In genomic region chr3:46293035-46293724, GRCh38 we compare ENCODE assay signal across 13 cellular contexts. TPM values are rescaled to one million over a fixed set of nuclear protein-coding genes. Genes with fewer than 3 reads are reported as not detected.
DNase-seq lines count a peak whose midpoint lies in the region; ATAC-seq and TF ChIP-seq lines count a peak whose summit lies in the region.
"Had no signal": no experiment of that assay in that cellular context is flagged by ENCODE, and none has a peak within 500 bp of the region (broad histone marks: within the 10 kb centered on the region; RNA-seq: fewer than 3 reads in every experiment).

No MANE protein-coding gene starts in this region.

- CTCF ChIA-PET in activated naive CD4-positive, alpha-beta T cell treated with anti-CD3 and anti-CD28 coated beads, Interleukin-2, amount 10 ng/mL, durations not matched to agents 7 days and 5 days (lab: Charles Lee): interaction anchor here (0.7 to 5.6 kb wide), 7 partner anchors 17 to 85 kb away, joined by 3 to 55 read pairs (median 5); partner anchors contain the start of genes CCR2 and CCR5
- CTCF ChIA-PET in activated naive CD4-positive, alpha-beta T cell treated with anti-CD3 and anti-CD28 coated beads for 36 hours (lab: Charles Lee): interaction anchor here (0.9 to 1.4 kb wide), 5 partner anchors 8 to 81 kb away, joined by 3 to 6 read pairs (median 3); partner anchors contain the start of gene CCR5

- H3K4me1 Mint-ChIP-seq in activated naive CD4-positive, alpha-beta T cell treated with anti-CD3 and anti-CD28 coated beads, Interleukin-2, amount 10 ng/mL, durations not matched to agents 7 days and 5 days: peaks cover 74% of the 10 kb centered on the region
- H3K4me1 Mint-ChIP-seq in activated naive CD4-positive, alpha-beta T cell treated with anti-CD3 and anti-CD28 coated beads for 36 hours (ENCODE audit: low read depth): peaks cover 40% of the 10 kb centered on the region
- H3K4me1 Mint-ChIP-seq in activated naive CD8-positive, alpha-beta T cell (ENCODE audit: low read depth): peaks cover 32% of the 10 kb centered on the region
- peaks cover 39% of the 10 kb centered on the region for H3K4me1 Mint-ChIP-seq in stimulated activated memory B cell treated with anti-CD40 and anti-IgM and Interleukin-4, amounts not matched to agents 10 μg/mL and 1 μg/mL and 100 μg/mL, for 72 hours
- peaks cover 68% of the 10 kb centered on the region for H3K4me1 Mint-ChIP-seq in CD14-positive monocyte

- no peak for DNase-seq in activated naive CD4-positive, alpha-beta T cell treated with anti-CD3 and anti-CD28 coated beads, Interleukin-2, amount 10 ng/mL, durations not matched to agents 7 days and 5 days
- DNase-seq in activated naive CD4-positive, alpha-beta T cell treated with anti-CD3 and anti-CD28 coated beads for 36 hours: no peak
- DNase-seq in NOMO-1 treated with DMSO at 0.1 percent for 48 hours (lab: John Stamatoyannopoulos, UW; ENCODE audit: unreplicated experiment): peak; percentile 29
- DNase-seq in amniotic stem cell (lab: John Stamatoyannopoulos, UW): no peak
- no peak for DNase-seq in CD14-positive monocyte (ENCODE audit: low spot score)
- no peak for DNase-seq in left ventricle myocardium superior
- DNase-seq: central memory CD4-positive, alpha-beta T cell had no signal

- TF ChIP-seq CTCF in CD14-positive monocyte (IDR thresholded peaks at IDR 0.05): no peak

- peak overlapping the region; percentile 81 for H3K27ac Mint-ChIP-seq in activated naive CD4-positive, alpha-beta T cell treated with anti-CD3 and anti-CD28 coated beads, Interleukin-2, amount 10 ng/mL, durations not matched to agents 7 days and 5 days
- H3K27ac Mint-ChIP-seq in activated naive CD4-positive, alpha-beta T cell treated with anti-CD3 and anti-CD28 coated beads for 36 hours: no peak overlapping the region
- H3K27ac Mint-ChIP-seq in activated naive CD8-positive, alpha-beta T cell: peak overlapping the region; percentile 91
- peak overlapping the region; percentile 77 for H3K27ac Mint-ChIP-seq in stimulated activated memory B cell treated with anti-CD40 and anti-IgM and Interleukin-4, amounts not matched to agents 10 μg/mL and 1 μg/mL and 100 μg/mL, for 72 hours
- peak overlapping the region in 2 of 7 donors; percentile 2 to 15 for H3K27ac Mint-ChIP-seq in CD14-positive monocyte

- intact Hi-C loops in activated naive CD4-positive, alpha-beta T cell treated with anti-CD3 and anti-CD28 coated beads for 36 hours (cut with micrococcal nuclease): loop anchor here (5.0 kb wide), 2 partner anchors 331 to 626 kb away; no protein-coding TSS in a partner anchor
- intact Hi-C loops in CD14-positive monocyte (cut with micrococcal nuclease) (no loop called here), left ventricle myocardium superior (cut with micrococcal nuclease) (loop anchor here (10.0 kb wide), 1 partner anchor 72 kb away; no protein-coding TSS in a partner anchor)

- no peak for ATAC-seq in stimulated activated memory B cell treated with anti-CD40 and anti-IgM and Interleukin-4, amounts not matched to agents 10 μg/mL and 1 μg/mL and 100 μg/mL, for 72 hours
- no peak for ATAC-seq in left ventricle myocardium superior

- peaks cover 14% of the 10 kb centered on the region for H3K36me3 Mint-ChIP-seq in activated naive CD4-positive, alpha-beta T cell treated with anti-CD3 and anti-CD28 coated beads, Interleukin-2, amount 10 ng/mL, durations not matched to agents 7 days and 5 days
- no peaks in the 10 kb centered on the region for H3K36me3 Mint-ChIP-seq in activated naive CD4-positive, alpha-beta T cell treated with anti-CD3 and anti-CD28 coated beads for 36 hours (ENCODE audit: low read depth)
- no peaks in the 10 kb centered on the region for H3K36me3 Mint-ChIP-seq in activated naive CD8-positive, alpha-beta T cell
- H3K36me3 Mint-ChIP-seq in stimulated activated memory B cell treated with anti-CD40 and anti-IgM and Interleukin-4, amounts not matched to agents 10 μg/mL and 1 μg/mL and 100 μg/mL, for 72 hours: no peaks in the 10 kb centered on the region
- H3K36me3 Mint-ChIP-seq in CD14-positive monocyte: peaks cover 3 to 4% of the 10 kb centered on the region in 2 donors

- no peaks in the 10 kb centered on the region for H3K9me3 Mint-ChIP-seq in activated naive CD4-positive, alpha-beta T cell treated with anti-CD3 and anti-CD28 coated beads, Interleukin-2, amount 10 ng/mL, durations not matched to agents 7 days and 5 days
- no peaks in the 10 kb centered on the region for H3K9me3 Mint-ChIP-seq in activated naive CD4-positive, alpha-beta T cell treated with anti-CD3 and anti-CD28 coated beads for 36 hours
- H3K9me3 Mint-ChIP-seq in activated naive CD8-positive, alpha-beta T cell (ENCODE audit: low read depth): no peaks in the 10 kb centered on the region
- no peaks in the 10 kb centered on the region for H3K9me3 Mint-ChIP-seq in stimulated activated memory B cell treated with anti-CD40 and anti-IgM and Interleukin-4, amounts not matched to agents 10 μg/mL and 1 μg/mL and 100 μg/mL, for 72 hours
- peaks cover 0 to 3% (median 0%) of the 10 kb centered on the region in 7 donors for H3K9me3 Mint-ChIP-seq in CD14-positive monocyte

- H3K4me3 Mint-ChIP-seq in activated naive CD4-positive, alpha-beta T cell treated with anti-CD3 and anti-CD28 coated beads, Interleukin-2, amount 10 ng/mL, durations not matched to agents 7 days and 5 days: no peak overlapping the region
- H3K4me3 Mint-ChIP-seq in activated naive CD4-positive, alpha-beta T cell treated with anti-CD3 and anti-CD28 coated beads for 36 hours: no peak overlapping the region
- H3K4me3 Mint-ChIP-seq in activated naive CD8-positive, alpha-beta T cell: no peak overlapping the region
- no peak overlapping the region for H3K4me3 Mint-ChIP-seq in stimulated activated memory B cell treated with anti-CD40 and anti-IgM and Interleukin-4, amounts not matched to agents 10 μg/mL and 1 μg/mL and 100 μg/mL, for 72 hours
- H3K4me3 Mint-ChIP-seq in CD14-positive monocyte: no peak overlapping the region

- H3K27me3 Mint-ChIP-seq in activated naive CD4-positive, alpha-beta T cell treated with anti-CD3 and anti-CD28 coated beads, Interleukin-2, amount 10 ng/mL, durations not matched to agents 7 days and 5 days: no peaks in the 10 kb centered on the region
- peaks cover 18% of the 10 kb centered on the region for H3K27me3 Mint-ChIP-seq in activated naive CD4-positive, alpha-beta T cell treated with anti-CD3 and anti-CD28 coated beads for 36 hours (ENCODE audit: low read depth)
- H3K27me3 Mint-ChIP-seq in activated naive CD8-positive, alpha-beta T cell: no peaks in the 10 kb centered on the region
- H3K27me3 Mint-ChIP-seq in stimulated activated memory B cell treated with anti-CD40 and anti-IgM and Interleukin-4, amounts not matched to agents 10 μg/mL and 1 μg/mL and 100 μg/mL, for 72 hours: no peaks in the 10 kb centered on the region
- H3K27me3 Mint-ChIP-seq in CD14-positive monocyte (ENCODE audit: low read depth in 3 of 3): peaks cover 0 to 5% (median 1%) of the 10 kb centered on the region in 3 donors

RNA-seq across cellular contexts. Expression of gene CCR3, which starts 50.9 kb away (rescaled TPM):
- not detected for total RNA-seq in activated naive CD4-positive, alpha-beta T cell treated with anti-CD3 and anti-CD28 coated beads for 36 hours
- polyA plus RNA-seq in CD14-positive monocyte: under 1 TPM; 0.38 to 0.74 TPM
- total RNA-seq in left ventricle myocardium superior: not detected
- total RNA-seq: glomerular endothelial cell, kidney epithelial cell, mucosa of gallbladder, prostate gland had no signal

Comparison
In these comparisons a context has a peak if more than half of its experiments do, and no peak if none do; other contexts are left out.
1. intact Hi-C loops: an anchor here in activated naive CD4-positive, alpha-beta T cell treated with anti-CD3 and anti-CD28 coated beads for 36 hours (5.0 kb wide) and left ventricle myocardium superior (10.0 kb wide); none called in CD14-positive monocyte.